ENCODE assay signal across 21 cellular contexts in genomic region chr4:20062054-20062453, GRCh38.
DNase-seq lines count a peak whose midpoint lies in the region; ATAC-seq, FAIRE-seq and TF ChIP-seq lines count a peak whose summit lies in the region.
"Had no signal": no experiment of that assay in that cellular context is flagged by ENCODE, and none has a peak within 500 bp of the region (broad histone marks: within the 10 kb centered on the region; RNA-seq: fewer than 3 reads in every experiment).

No MANE protein-coding gene starts in this region.

- no peak for FAIRE-seq in endothelial cell of umbilical vein (lab: Jason Lieb, UNC)
- FAIRE-seq in kidney (lab: Jason Lieb, UNC), result no peak
- FAIRE-seq: GM12892, HTR-8/SVneo had no signal

- peak; percentile 51 for DNase-seq in IMR-90
- DNase-seq in endothelial cell of umbilical vein (ENCODE audit: low read depth, low spot score), result no peak
- no peak for DNase-seq in hepatocyte (ENCODE audit: low spot score)
- no peak for DNase-seq in smooth muscle cell (lab: John Stamatoyannopoulos, UW; ENCODE audit: unreplicated experiment)
- DNase-seq in kidney, result no peak
- DNase-seq in posterior cingulate gyrus, result no peak
- DNase-seq in activated gamma-delta T cell (lab: John Stamatoyannopoulos, UW), result no peak
- DNase-seq: Calu3, DMS79 treated with DMSO at 0.1 percent for 48 hours, GM23248, H9, KBM-7, MG63, NCI-H2029, NCI-H446, NCI-H524 treated with DMSO at 0.1 percent for 48 hours, NCI-H774, PC-3, SK-N-SH had no signal

- H3K9ac ChIP-seq in IMR-90 (ENCODE audit: low read depth, low read length) (no peak overlapping the region), endothelial cell of umbilical vein (replicated peaks; ENCODE audit: extremely low read depth, insufficient read depth, low read length) (no peak overlapping the region), smooth muscle cell (ENCODE audit: low read depth) (no peak overlapping the region), kidney (ENCODE audit: low read length in 2 of 2) (no peak overlapping the region)
- H3K9ac ChIP-seq: GM23248, SK-N-SH had no signal

- H3K4me3 ChIP-seq in IMR-90 (ENCODE audit: insufficient read depth, low read depth, low read length) (no peak overlapping the region), endothelial cell of umbilical vein (replicated peaks in 1 of 3; ENCODE audit: insufficient read depth in 1 of 3, low read depth in 1 of 3, low read length in 3 of 3) (no peak overlapping the region), hepatocyte (no peak overlapping the region), smooth muscle cell (peak overlapping the region; percentile 19), kidney (ENCODE audit: low read length in 2 of 2) (no peak overlapping the region)
- H3K4me3 ChIP-seq: GM23248, MG63 had no signal

- H3K18ac ChIP-seq in IMR-90 (ENCODE audit: low read depth, low read length), result no peak overlapping the region

- no peak overlapping the region for H3K23ac ChIP-seq in IMR-90 (ENCODE audit: low read depth, low read length)

- H3K56ac ChIP-seq in IMR-90 (ENCODE audit: extremely low read depth, insufficient read depth, low read length), result no peak overlapping the region

- no peaks in the 10 kb centered on the region for H3K79me2 ChIP-seq in endothelial cell of umbilical vein (ENCODE audit: control insufficient read depth, insufficient read depth, low read length)
- no peaks in the 10 kb centered on the region for H3K79me2 ChIP-seq in hepatocyte
- H3K79me2 ChIP-seq in smooth muscle cell (ENCODE audit: low read depth), result no peaks in the 10 kb centered on the region

- H3K4ac ChIP-seq in IMR-90 (ENCODE audit: low read depth, low read length), result no peak overlapping the region

- H2AK5ac ChIP-seq in IMR-90 (ENCODE audit: low read depth, low read length), result no peak overlapping the region

- no TSS peak for BruUV-seq in IMR-90 (replicated peaks; lab: Mats Ljungman, UMichigan)
- no TSS peak for BruUV-seq in endothelial cell of umbilical vein (replicated peaks; lab: Mats Ljungman, UMichigan)

- H3K9me1 ChIP-seq in IMR-90 (ENCODE audit: insufficient read depth, low read length) (no peaks in the 10 kb centered on the region; the same call in 1 of the 2 replicates), endothelial cell of umbilical vein (replicated peaks; ENCODE audit: control insufficient read depth, extremely low read depth, insufficient read depth, low read length) (no peaks in the 10 kb centered on the region)

- no peaks in the 10 kb centered on the region for H3K79me1 ChIP-seq in IMR-90 (ENCODE audit: low read depth in 1 of 2, low read length in 2 of 2)

- dilution Hi-C loops in IMR-90 (cut with HindIII; ENCODE audit: low sequenced_read_pairs, unreplicated experiment) (no loop called here), endothelial cell of umbilical vein (cut with MboI; ENCODE audit: extremely low pct_ligation_motif_present, low sequenced_read_pairs) (no loop called here)

- no peak overlapping the region for H3K14ac ChIP-seq in IMR-90 (replicated peaks; ENCODE audit: low read depth, low read length)

- no peaks in the 10 kb centered on the region for H3F3A ChIP-seq in smooth muscle cell (ENCODE audit: low read depth)

- no peak overlapping the region for H2BK15ac ChIP-seq in IMR-90 (ENCODE audit: low read depth, low read length)

- H3K9me2 ChIP-seq in hepatocyte (replicated peaks; ENCODE audit: insufficient read depth), result no peaks in the 10 kb centered on the region
- H3K9me2 ChIP-seq: SK-N-SH had no signal

- intact Hi-C loops in IMR-90 (cut with micrococcal nuclease), result no loop called here
- intact Hi-C loops in endothelial cell of umbilical vein (cut with micrococcal nuclease), result no loop called here
- intact Hi-C loops in kidney (cut with DNase I), result no loop called here
- intact Hi-C loops in posterior cingulate gyrus (cut with DNase I), result no loop called here

- H3K4me2 ChIP-seq in IMR-90 (ENCODE audit: low read depth, low read length) (no peak overlapping the region), endothelial cell of umbilical vein (ENCODE audit: insufficient read depth, low read length) (no peak overlapping the region), hepatocyte (no peak overlapping the region), smooth muscle cell (peak overlapping the region; percentile 62)
- H3K4me2 ChIP-seq: SK-N-SH had no signal

- H2BK5ac ChIP-seq in IMR-90 (ENCODE audit: low read depth, low read length, poor library complexity, severe bottlenecking), result no peak overlapping the region

- H3K4me1 ChIP-seq in IMR-90 (ENCODE audit: control insufficient read depth, insufficient read depth, low read length) (no peaks in the 10 kb centered on the region), endothelial cell of umbilical vein (ENCODE audit: control insufficient read depth, extremely low read depth, insufficient read depth, low read length) (no peaks in the 10 kb centered on the region), hepatocyte (ENCODE audit: insufficient read depth) (no peaks in the 10 kb centered on the region), smooth muscle cell (ENCODE audit: low read depth) (no peaks in the 10 kb centered on the region), kidney (ENCODE audit: control insufficient read depth in 1 of 2, insufficient read depth in 1 of 2, low read depth in 1 of 2, low read length in 2 of 2) (no peaks in the 10 kb centered on the region)

- TF ChIP-seq CTCF in IMR-90 (conservative IDR thresholded peaks at IDR 0.05; ENCODE audit: low read depth, low read length) (no peak), endothelial cell of umbilical vein (IDR thresholded peaks at IDR 0.05; ENCODE audit: extremely low read depth in 1 of 2, insufficient read depth in 1 of 2, low read depth in 1 of 2, low read length in 2 of 2) (no peak), hepatocyte (IDR thresholded peaks at IDR 0.05; ENCODE audit: poor library complexity) (no peak), smooth muscle cell (IDR thresholded peaks at IDR 0.05; ENCODE audit: borderline replicate concordance, insufficient read depth, poor library complexity, severe bottlenecking) (no peak), kidney (IDR thresholded peaks at IDR 0.05; ENCODE audit: borderline replicate concordance, extremely low read depth, insufficient read depth) (no peak)

- H3K36me3 ChIP-seq in IMR-90 (ENCODE audit: control insufficient read depth, insufficient read depth, low read length), result no peaks in the 10 kb centered on the region
- H3K36me3 ChIP-seq in endothelial cell of umbilical vein (ENCODE audit: control insufficient read depth in 2 of 2, extremely low read depth in 1 of 2, insufficient read depth in 2 of 2, low read length in 2 of 2), result no peaks in the 10 kb centered on the region
- H3K36me3 ChIP-seq in hepatocyte (replicated peaks; ENCODE audit: insufficient read depth, low read depth), result no peaks in the 10 kb centered on the region
- no peaks in the 10 kb centered on the region for H3K36me3 ChIP-seq in smooth muscle cell (ENCODE audit: low read depth)
- no peaks in the 10 kb centered on the region for H3K36me3 ChIP-seq in kidney (ENCODE audit: control insufficient read depth in 1 of 2, insufficient read depth in 2 of 2, low read length in 2 of 2)
- H3K36me3 ChIP-seq: MG63 had no signal

- H4K91ac ChIP-seq in IMR-90 (ENCODE audit: insufficient read depth, low read depth, low read length), result no peak overlapping the region

- WGBS in IMR-90 (ENCODE audit: extremely low coverage in 2 of 2, insufficient read length in 1 of 2), 2 experiments, result no CpG with 5 or more reads among the region's 7 CpGs
- WGBS in hepatocyte (ENCODE audit: low lambda C conversion rate, missing lambda C conversion rate), result 60% methylated on average over 7 of the region's 7 CpGs
- 19% methylated on average over 7 of the region's 7 CpGs for WGBS in smooth muscle cell (ENCODE audit: low lambda C conversion rate)

- no peak overlapping the region for H2AK9ac ChIP-seq in IMR-90 (replicated peaks; ENCODE audit: low read depth, low read length, poor library complexity)

- CTCF ChIA-PET in IMR-90 (lab: Yijun Ruan, JAX) (no interaction called here), endothelial cell of umbilical vein (lab: Charles Lee) (no interaction called here)

- H3K27ac ChIP-seq in IMR-90 (ENCODE audit: insufficient read depth, low read length) (no peak overlapping the region), endothelial cell of umbilical vein (ENCODE audit: insufficient read depth, low read depth, low read length) (no peak overlapping the region), hepatocyte (peak overlapping the region; percentile 20), smooth muscle cell (ENCODE audit: low read depth) (no peak overlapping the region), kidney (ENCODE audit: low read depth in 2 of 2, low read length in 2 of 2) (no peak overlapping the region)
- H3K27ac ChIP-seq: GM23248 had no signal

- ATAC-seq in IMR-90 (ENCODE audit: low read depth), result peak; percentile 27; the same call in 1 of the 2 replicates
- ATAC-seq: PC-3 had no signal

- H4K5ac ChIP-seq in IMR-90 (ENCODE audit: low read depth, low read length), result no peak overlapping the region

- no peak for TF ChIP-seq RAD21 in IMR-90 (IDR thresholded peaks at IDR 0.05; ENCODE audit: low read length)

- in situ Hi-C loops in IMR-90 (cut with MboI; ENCODE audit: low sequenced_read_pairs), result no loop called here

- H4K20me1 ChIP-seq in IMR-90 (ENCODE audit: insufficient read depth, low read length) (no peaks in the 10 kb centered on the region), endothelial cell of umbilical vein (replicated peaks; ENCODE audit: control insufficient read depth, extremely low read depth, insufficient read depth, low read length) (no peaks in the 10 kb centered on the region), hepatocyte (ENCODE audit: insufficient read depth, poor library complexity, severe bottlenecking) (no peaks in the 10 kb centered on the region), smooth muscle cell (ENCODE audit: low read depth) (no peaks in the 10 kb centered on the region)

- H2BK120ac ChIP-seq in IMR-90 (ENCODE audit: low read depth, low read length), result no peak overlapping the region

- POLR2A ChIA-PET in IMR-90 (lab: Charles Lee; ENCODE audit: unreplicated experiment), result no interaction called here
- POLR2A ChIA-PET in endothelial cell of umbilical vein (lab: Charles Lee), result no interaction called here

- no peak overlapping the region for H4K8ac ChIP-seq in IMR-90 (ENCODE audit: low read depth in 2 of 2, low read length in 2 of 2)

- no peaks in the 10 kb centered on the region for H3K9me3 ChIP-seq in IMR-90 (ENCODE audit: control insufficient read depth, insufficient read depth, low read length)
- H3K9me3 ChIP-seq in endothelial cell of umbilical vein (replicated peaks; ENCODE audit: control insufficient read depth, insufficient read depth, low read length), result no peaks in the 10 kb centered on the region
- H3K9me3 ChIP-seq in hepatocyte (ENCODE audit: low read depth), result no peaks in the 10 kb centered on the region
- no peaks in the 10 kb centered on the region for H3K9me3 ChIP-seq in smooth muscle cell (replicated peaks; ENCODE audit: low read depth)
- H3K9me3 ChIP-seq in kidney (ENCODE audit: control insufficient read depth in 1 of 2, low read length in 2 of 2), result no peaks in the 10 kb centered on the region
- H3K9me3 ChIP-seq: MG63, SK-N-SH had no signal

- no peak overlapping the region for H2AFZ ChIP-seq in IMR-90 (replicated peaks; ENCODE audit: low read length, poor library complexity)
- peak overlapping the region; percentile 16 for H2AFZ ChIP-seq in endothelial cell of umbilical vein (ENCODE audit: low read depth, low read length)
- H2AFZ ChIP-seq in hepatocyte, result no peak overlapping the region
- peak overlapping the region; percentile 57 for H2AFZ ChIP-seq in smooth muscle cell (ENCODE audit: low read depth)
- H2AFZ ChIP-seq: GM23248 had no signal

- H2BK20ac ChIP-seq in IMR-90 (ENCODE audit: low read depth, low read length), result no peak overlapping the region

- TF ChIP-seq POLR2A in IMR-90 (IDR thresholded peaks at IDR 0.05; ENCODE audit: low read depth, low read length), result no peak
- no peak for TF ChIP-seq POLR2A in endothelial cell of umbilical vein (IDR thresholded peaks at IDR 0.05; ENCODE audit: low read depth, low read length)

- H3K27me3 ChIP-seq in IMR-90 (ENCODE audit: control insufficient read depth, insufficient read depth, low read length) (peaks cover 1% of the 10 kb centered on the region; the same call in 1 of the 2 replicates), endothelial cell of umbilical vein (ENCODE audit: control insufficient read depth in 2 of 2, insufficient read depth in 2 of 2, low read length in 2 of 2) (no peaks in the 10 kb centered on the region), hepatocyte (no peaks in the 10 kb centered on the region), smooth muscle cell (ENCODE audit: low read depth) (no peaks in the 10 kb centered on the region)
- H3K27me3 ChIP-seq: MG63 had no signal

Comparison
In these comparisons a context has a peak if more than half of its experiments do, and no peak if none do; other contexts are left out.
1. H2AFZ ChIP-seq: peak in endothelial cell of umbilical vein (single experiment) and smooth muscle cell (single experiment); none in IMR-90 (single experiment) and hepatocyte (single experiment).